ENCODE assay signal across 28 cellular contexts in genomic region chr22:39990688-39991087, GRCh38. TPM values are rescaled to one million over a fixed set of nuclear protein-coding genes. Genes with fewer than 3 reads are reported as not detected.
DNase-seq lines count a peak whose midpoint lies in the region; ATAC-seq, FAIRE-seq and TF ChIP-seq lines count a peak whose summit lies in the region.
"Had no signal": no experiment of that assay in that cellular context is flagged by ENCODE, and none has a peak within 500 bp of the region (broad histone marks: within the 10 kb centered on the region; RNA-seq: fewer than 3 reads in every experiment).

No MANE protein-coding gene starts in this region.

- H3K9me3 ChIP-seq in heart right ventricle (no peaks in the 10 kb centered on the region), body of pancreas (no peaks in the 10 kb centered on the region), right cardiac atrium (ENCODE audit: control insufficient read depth, low read length) (no peaks in the 10 kb centered on the region), small intestine (ENCODE audit: control insufficient read depth, low read depth) (no peaks in the 10 kb centered on the region)
- H3K9me3 ChIP-seq: Caco-2 had no signal

- WGBS in heart right ventricle, 2 donors: 53 to 61% methylated on average over 3 of the region's 3 CpGs
- WGBS in body of pancreas, 2 donors: 28 to 44% methylated on average over 3 of the region's 3 CpGs
- WGBS in right cardiac atrium: 63% methylated on average over 3 of the region's 3 CpGs
- WGBS in small intestine, 3 donors: 24 to 77% (median 45%) methylated on average over 3 of the region's 3 CpGs

- H3K4me1 ChIP-seq in heart right ventricle (peaks cover 0 to 43% (median 9%) of the 10 kb centered on the region in 9 donors), body of pancreas (peaks cover 39% of the 10 kb centered on the region), right cardiac atrium (ENCODE audit: control insufficient read depth, insufficient read depth, low read length) (peaks cover 3% of the 10 kb centered on the region), small intestine (ENCODE audit: control insufficient read depth in 2 of 2, insufficient read depth in 1 of 2, low read depth in 1 of 2, low read length in 1 of 2) (peaks cover 0 to 5% of the 10 kb centered on the region in 2 donors)

- peak overlapping the region in 8 of 10 donors; percentile 20 to 78 (median 60) for H3K27ac ChIP-seq in heart right ventricle
- peak overlapping the region in 3 of 4 donors; percentile 37 to 45 (median 44) for H3K27ac ChIP-seq in body of pancreas
- H3K27ac ChIP-seq in right cardiac atrium (ENCODE audit: low read length): peak overlapping the region; percentile 57
- no peak overlapping the region for H3K27ac ChIP-seq in small intestine (ENCODE audit: low read depth in 1 of 2, low read length in 1 of 2)
- H3K27ac ChIP-seq: BLaER1 treated with 17β-estradiol and CSF1 and Interleukin-3, amounts not matched to agents 10 nM and 100 nM; GM23248 had no signal

- H3K36me3 ChIP-seq in heart right ventricle (no peaks in the 10 kb centered on the region), body of pancreas (replicated peaks in 1 of 2; ENCODE audit: insufficient read depth in 1 of 2, low read depth in 2 of 2) (no peaks in the 10 kb centered on the region), small intestine (ENCODE audit: control insufficient read depth in 2 of 2, insufficient read depth in 2 of 2, low read length in 2 of 2) (no peaks in the 10 kb centered on the region)
- H3K36me3 ChIP-seq: BLaER1 treated with 17β-estradiol and CSF1 and Interleukin-3, amounts not matched to agents 10 nM and 100 nM had no signal

- no peak for FAIRE-seq in small intestine (lab: Jason Lieb, UNC)
- FAIRE-seq: G401.6, GM12892, GM18507, RCC 7860 had no signal

- H3K27me3 ChIP-seq in heart right ventricle (peaks cover 0 to 41% (median 32%) of the 10 kb centered on the region in 7 donors), body of pancreas (no peaks in the 10 kb centered on the region), right cardiac atrium (ENCODE audit: control insufficient read depth, insufficient read depth) (no peaks in the 10 kb centered on the region), small intestine (ENCODE audit: control insufficient read depth in 2 of 2, insufficient read depth in 2 of 2, low read length in 2 of 2) (peaks cover 0 to 2% of the 10 kb centered on the region in 2 donors)

- H3K4me3 ChIP-seq in heart right ventricle (no peak overlapping the region), body of pancreas (no peak overlapping the region), right cardiac atrium (ENCODE audit: low read length) (no peak overlapping the region), small intestine (ENCODE audit: low read depth in 1 of 2, low read length in 2 of 2) (no peak overlapping the region)
- H3K4me3 ChIP-seq: BLaER1 treated with 17β-estradiol and CSF1 and Interleukin-3, amounts not matched to agents 10 nM and 100 nM; GM23248 had no signal

- TF ChIP-seq CTCF in heart right ventricle (IDR thresholded peaks at IDR 0.05) (no peak), body of pancreas (IDR thresholded peaks at IDR 0.05) (no peak)

- intact Hi-C loops in heart right ventricle (cut with DNase I): no loop called here
- intact Hi-C loops in Right ventricle myocardium superior (cut with DNase I): no loop called here
- intact Hi-C loops in body of pancreas (cut with DNase I): no loop called here
- intact Hi-C loops in right cardiac atrium (cut with DNase I): no loop called here

- DNase-seq in heart right ventricle (no peak), Right ventricle myocardium superior (no peak), body of pancreas (no peak), right cardiac atrium (no peak), small intestine (peak; percentile 37), dedifferentiated amniotic fluid mesenchymal stem cell (ENCODE audit: extremely low spot score) (no peak), Kasumi-1 (lab: John Stamatoyannopoulos, UW) (no peak)
- DNase-seq: ACHN; CD4-positive, alpha-beta memory T cell; DMS 273 treated with DMSO at 0.1 percent for 48 hours; GM23248; H9; HFFc6; MM.1S; NCI-H1092; NCI-H1436; NCI-H187 treated with DMSO at 0.1 percent for 48 hours; NCI-H226; NCI-H510A treated with DMSO at 0.1 percent for 48 hours; OCI-M1 had no signal

- TF ChIP-seq POLR2A in body of pancreas (IDR thresholded peaks at IDR 0.05): no peak

- ATAC-seq in heart right ventricle (peak in 2 of 8 donors; percentile 33 to 34), Right ventricle myocardium superior (ENCODE audit: poor library complexity) (no peak), body of pancreas (no peak), right cardiac atrium (no peak)

RNA-seq across cellular contexts. Expression of gene FAM83F, which starts 4.1 kb away (rescaled TPM):
- total RNA-seq in heart right ventricle (1 to 10 TPM; 1.3 to 9.7 (median 3.1) TPM), Right ventricle myocardium superior (4.9 TPM), body of pancreas (1 to 10 TPM; 8.9 to 9.1 TPM), right cardiac atrium (1 to 10 TPM; 4.3 to 8.5 (median 6.4) TPM)
- polyA plus RNA-seq in heart right ventricle (1 to 10 TPM; 1.1 to 1.2 TPM), right cardiac atrium (3.6 TPM), small intestine (10 to 100 TPM in 2 of 3 donors, 1 to 10 TPM in 1; 8.5 to 17.4 (median 10.5) TPM)
- total RNA-seq: GM23248, HFFc6, SK-MEL-5 had no signal
- polyA plus RNA-seq: CD4-positive, alpha-beta memory T cell; GM23248 had no signal

RNA-seq across cellular contexts. Expression of gene TMA7B, which starts 30.5 kb away (rescaled TPM):
- not detected for total RNA-seq in heart right ventricle
- polyA plus RNA-seq in heart right ventricle: not detected
- total RNA-seq in Right ventricle myocardium superior: not detected
- total RNA-seq in body of pancreas: not detected
- under 1 TPM in 1 of 4 donors, not detected in 3; 0.31 TPM for total RNA-seq in right cardiac atrium
- 0.09 TPM for polyA plus RNA-seq in right cardiac atrium
- polyA plus RNA-seq in small intestine: under 1 TPM in 2 of 3 donors, not detected in 1; 0.04 to 0.54 TPM
- total RNA-seq: Caco-2, Daoy, GM23248, H9, HFFc6 had no signal
- polyA plus RNA-seq: GM23248 had no signal

Comparison
In these comparisons a context has a peak if more than half of its experiments do, and no peak if none do; other contexts are left out.
1. H3K27ac ChIP-seq: peak in heart right ventricle (8 of 10), body of pancreas (3 of 4) and right cardiac atrium (single experiment); none in small intestine (0 of 2).